1 cellular context compared by ENCODE assay signal in genomic region chr1:28313710-28314510, GRCh38.
TF ChIP-seq lines count a peak whose summit lies in the region.

No MANE protein-coding gene starts in this region.

TF ChIP-seq in HepG2, 621 proteins besides CTCF, POLR2A, EP300 and RAD21 (continued from another document):
- TF ChIP-seq ZNF503 (CRISPR knock-in tag; IDR thresholded peaks at IDR 0.05) (0 out of 2 replicates have a peak, but pooled peaks have one; percentile 19), TFDP2 (CRISPR knock-in tag; IDR thresholded peaks at IDR 0.05) (peak; percentile 34; the same call in 1 of the 2 replicates), CEBPZ (IDR thresholded peaks at IDR 0.05; ENCODE audit: low read length) (no peak), HNF4A (CRISPR knock-in tag; IDR thresholded peaks at IDR 0.05) (peak; percentile 74), UBTF (CRISPR knock-in tag; IDR thresholded peaks at IDR 0.05) (peak; percentile 47), ZNF510 (CRISPR knock-in tag; IDR thresholded peaks at IDR 0.05; ENCODE audit: low read depth) (no peak), NR2F1 (CRISPR knock-in tag; IDR thresholded peaks at IDR 0.05) (peak in 1 of 2 experiments; percentile 74; a peak in 2 of 4 replicates), NONO (IDR thresholded peaks at IDR 0.05) (no peak), NONO (CRISPR knock-in tag; conservative IDR thresholded peaks at IDR 0.05) (peak; percentile 55), MAX (IDR thresholded peaks at IDR 0.05) (peak; percentile 46; the same call in 1 of the 2 replicates), TMF1 (CRISPR knock-in tag; IDR thresholded peaks at IDR 0.05; ENCODE audit: low read depth) (no peak), ZNF704 (CRISPR knock-in tag; IDR thresholded peaks at IDR 0.05; ENCODE audit: borderline replicate concordance) (no peak), ZBTB14 (CRISPR knock-in tag; IDR thresholded peaks at IDR 0.05) (no peak), MTA1 (CRISPR knock-in tag; IDR thresholded peaks at IDR 0.05; ENCODE audit: borderline replicate concordance) (peak; percentile 70; the same call in 1 of the 2 replicates), NR2F6 (IDR thresholded peaks at IDR 0.05) (peak; percentile 68; the same call in 1 of the 2 replicates), NR2F6 (CRISPR knock-in tag; IDR thresholded peaks at IDR 0.05) (peak; percentile 92)
